In genomic region chr2:55364189-55365055, GRCh38 we compare ENCODE assay signal across 10 cellular contexts. TPM values are rescaled to one million over a fixed set of nuclear protein-coding genes. Genes with fewer than 3 reads are reported as not detected.
A peak's percentile ranks its signal among the peaks of the same experiment; 100 is the strongest.
DNase-seq lines count a peak whose midpoint lies in the region; ATAC-seq, FAIRE-seq and TF ChIP-seq lines count a peak whose summit lies in the region.
"Had no signal": no experiment of that assay in that cellular context is flagged by ENCODE, and none has a peak within 500 bp of the region (broad histone marks: within the 10 kb centered on the region; RNA-seq: fewer than 3 reads in every experiment).

No MANE protein-coding gene starts in this region.

- no peak for TF ChIP-seq CTCF in bronchial epithelial cell (IDR thresholded peaks at IDR 0.05; ENCODE audit: insufficient read depth, low read length, severe bottlenecking)

- no peaks in the 10 kb centered on the region for H3K27me3 Mint-ChIP-seq in activated CD4-positive, alpha-beta T cell treated with anti-CD3 and anti-CD28 coated beads, Interleukin-2, amount 10 ng/mL, durations not matched to agents 24 days and 14 days
- H3K27me3 Mint-ChIP-seq: CD4-positive, alpha-beta memory T cell had no signal

- H3K36me3 Mint-ChIP-seq in activated CD4-positive, alpha-beta T cell treated with anti-CD3 and anti-CD28 coated beads, Interleukin-2, amount 10 ng/mL, durations not matched to agents 24 days and 14 days (ENCODE audit: low read depth) = no peaks in the 10 kb centered on the region
- H3K36me3 Mint-ChIP-seq: CD4-positive, alpha-beta memory T cell had no signal

- intact Hi-C loops in activated CD4-positive, alpha-beta T cell treated with anti-CD3 and anti-CD28 coated beads, Interleukin-2, amount 10 ng/mL, durations not matched to agents 24 days and 14 days (cut with micrococcal nuclease) = no loop called here

- H3K9me3 Mint-ChIP-seq in activated CD4-positive, alpha-beta T cell treated with anti-CD3 and anti-CD28 coated beads, Interleukin-2, amount 10 ng/mL, durations not matched to agents 24 days and 14 days = no peaks in the 10 kb centered on the region
- H3K9me3 Mint-ChIP-seq: CD4-positive, alpha-beta memory T cell; T-helper 1 cell treated with Interleukin-12 subunit alpha and Interleukin-12 subunit beta and Interleukin-4 antibody, amounts not matched to agents 30 μg/mL and 1 μg/mL, for 36 hours had no signal

- no peak overlapping the region for H3K4me3 Mint-ChIP-seq in activated CD4-positive, alpha-beta T cell treated with anti-CD3 and anti-CD28 coated beads, Interleukin-2, amount 10 ng/mL, durations not matched to agents 24 days and 14 days
- H3K4me3 Mint-ChIP-seq: CD4-positive, alpha-beta memory T cell; T-helper 1 cell treated with Interleukin-12 subunit alpha and Interleukin-12 subunit beta and Interleukin-4 antibody, amounts not matched to agents 30 μg/mL and 1 μg/mL, for 36 hours had no signal

- H3K27me3 ChIP-seq in MG63 (no peaks in the 10 kb centered on the region), bronchial epithelial cell (ENCODE audit: control insufficient read depth, insufficient read depth, low read length) (no peaks in the 10 kb centered on the region)

- H3K4me1 Mint-ChIP-seq in activated CD4-positive, alpha-beta T cell treated with anti-CD3 and anti-CD28 coated beads, Interleukin-2, amount 10 ng/mL, durations not matched to agents 24 days and 14 days = no peaks in the 10 kb centered on the region
- H3K4me1 Mint-ChIP-seq: CD4-positive, alpha-beta memory T cell had no signal

- no peak overlapping the region for H3K27ac Mint-ChIP-seq in activated CD4-positive, alpha-beta T cell treated with anti-CD3 and anti-CD28 coated beads, Interleukin-2, amount 10 ng/mL, durations not matched to agents 24 days and 14 days
- H3K27ac Mint-ChIP-seq: CD4-positive, alpha-beta memory T cell; T-helper 1 cell treated with Interleukin-12 subunit alpha and Interleukin-12 subunit beta and Interleukin-4 antibody, amounts not matched to agents 30 μg/mL and 1 μg/mL, for 36 hours had no signal

- no peaks in the 10 kb centered on the region for H3K9me3 ChIP-seq in MG63

- H3K36me3 ChIP-seq in MG63 (peaks cover 12% of the 10 kb centered on the region), bronchial epithelial cell (ENCODE audit: control insufficient read depth, insufficient read depth, low read length) (no peaks in the 10 kb centered on the region)

- DNase-seq in MG63 = peak; percentile 75
- peak; percentile 95 for DNase-seq in bronchial epithelial cell (ENCODE audit: low read depth)
- DNase-seq in kidney glomerular epithelial cell (lab: John Stamatoyannopoulos, UW) = peak; percentile 88
- no peak for DNase-seq in T-helper 1 cell
- DNase-seq in activated CD4-positive, alpha-beta T cell treated with anti-CD3 and anti-CD28 coated beads, Interleukin-2, amount 10 ng/mL, durations not matched to agents 24 days and 14 days = no peak
- DNase-seq in NCI-H2171 (lab: John Stamatoyannopoulos, UW) = no peak
- DNase-seq: CD4-positive, alpha-beta memory T cell had no signal

- ATAC-seq in HG03280 (IDR thresholded peaks at IDR 0.05; ENCODE audit: unreplicated experiment) = no peak

- FAIRE-seq in A204.1 (lab: Jason Lieb, UNC) (peak; percentile 97), bronchial epithelial cell (lab: Jason Lieb, UNC) (no peak)

- H3K4me3 ChIP-seq in MG63 (no peak overlapping the region), bronchial epithelial cell (ENCODE audit: low read depth, low read length) (no peak overlapping the region)

RNA-seq across cellular contexts. Expression of gene CCDC88A, which starts 55.2 kb away (rescaled TPM):
- 11.8 and 28.3 TPM in 2 replicates for total RNA-seq in MG63 (2014; rRNA removed; shearing (Covaris generic); ENCODE audit: low replicate concordance)
- total RNA-seq in bronchial epithelial cell = 15.7 and 20.3 TPM in 2 replicates
- 9.5 and 9.8 TPM in 2 replicates for total RNA-seq in activated CD4-positive, alpha-beta T cell treated with anti-CD3 and anti-CD28 coated beads, Interleukin-2, amount 10 ng/mL, durations not matched to agents 24 days and 14 days

Comparison
In these comparisons a context has a peak if more than half of its experiments do, and no peak if none do; other contexts are left out.
1. DNase-seq: peak in MG63 (single experiment), bronchial epithelial cell (single experiment) and kidney glomerular epithelial cell (single experiment); none in T-helper 1 cell (0 of 5), activated CD4-positive, alpha-beta T cell treated with anti-CD3 and anti-CD28 coated beads, Interleukin-2, amount 10 ng/mL, durations not matched to agents 24 days and 14 days (single experiment) and NCI-H2171 (single experiment).